In genomic region chr5:17282283-17283120, GRCh38 we compare ENCODE assay signal across 1 cellular context.
TF ChIP-seq lines count a peak whose summit lies in the region.

No MANE protein-coding gene starts in this region.

TF ChIP-seq in GM12878, 131 proteins besides CTCF, POLR2A, EP300 and RAD21 (continued from another document and continues in another):
- TF ChIP-seq RELB (IDR thresholded peaks at IDR 0.05; ENCODE audit: low read depth) (peak; percentile 79), NFIC (IDR thresholded peaks at IDR 0.05; ENCODE audit: low read depth, low read length) (peak; percentile 94), CBX3 (IDR thresholded peaks at IDR 0.05; ENCODE audit: borderline replicate concordance, low read depth) (no peak), CUX1 (IDR thresholded peaks at IDR 0.05; ENCODE audit: insufficient replicate concordance, low read depth, low read length) (no peak), TCF12 (IDR thresholded peaks at IDR 0.05; ENCODE audit: low read depth, low read length) (0 out of 2 replicates have a peak, but pooled peaks have one; percentile 39), CEBPB (IDR thresholded peaks at IDR 0.05; ENCODE audit: borderline replicate concordance in 1 of 2, low read depth in 2 of 2, low read length in 2 of 2) (peak in 1 of 2 experiments; percentile 90; a peak in 2 of 4 replicates), POU2F2 (IDR thresholded peaks at IDR 0.05; ENCODE audit: borderline replicate concordance, low read depth, low read length) (peak; percentile 99), TCF7 (IDR thresholded peaks at IDR 0.05; ENCODE audit: borderline replicate concordance) (peak; percentile 66), RUNX3 (IDR thresholded peaks at IDR 0.05; ENCODE audit: low read length) (peak; percentile 80), WRNIP1 (IDR thresholded peaks at IDR 0.05; ENCODE audit: borderline replicate concordance, low read depth, low read length) (no peak), MXI1 (IDR thresholded peaks at IDR 0.05; ENCODE audit: low read depth, low read length) (no peak), ZNF687 (IDR thresholded peaks at IDR 0.05) (peak; percentile 57; the same call in 1 of the 2 replicates), RAD51 (IDR thresholded peaks at IDR 0.05) (peak; percentile 41), ZNF207 (IDR thresholded peaks at IDR 0.05; ENCODE audit: borderline replicate concordance) (no peak), MTA3 (IDR thresholded peaks at IDR 0.05; ENCODE audit: borderline replicate concordance, low read length) (peak; percentile 82; the same call in 1 of the 2 replicates), SPI1 (IDR thresholded peaks at IDR 0.05; ENCODE audit: borderline replicate concordance, insufficient read depth, low read depth, low read length) (peak; percentile 69; the same call in 1 of the 2 replicates), ZNF384 (IDR thresholded peaks at IDR 0.05; ENCODE audit: borderline replicate concordance, low read depth, low read length) (peak; percentile 33; the same call in 1 of the 2 replicates), SP1 (IDR thresholded peaks at IDR 0.05; ENCODE audit: low read depth, low read length) (peak; percentile 81), IRF4 (IDR thresholded peaks at IDR 0.05; ENCODE audit: low read depth, low read length) (0 out of 2 replicates have a peak, but pooled peaks have one; percentile 46), ZBED1 (IDR thresholded peaks at IDR 0.05; ENCODE audit: borderline replicate concordance) (peak; percentile 94), NKRF (conservative IDR thresholded peaks at IDR 0.05) (no peak), YBX1 (IDR thresholded peaks at IDR 0.05) (peak; percentile 75; the same call in 1 of the 2 replicates), DPF2 (IDR thresholded peaks at IDR 0.05) (0 out of 2 replicates have a peak, but pooled peaks have one; percentile 26), IRF3 (IDR thresholded peaks at IDR 0.05) (no peak), NFXL1 (IDR thresholded peaks at IDR 0.05; ENCODE audit: borderline replicate concordance) (no peak), POLR2AphosphoS5 (IDR thresholded peaks at IDR 0.05; ENCODE audit: low read length) (no peak), FOXM1 (IDR thresholded peaks at IDR 0.05; ENCODE audit: low read depth, low read length) (peak; percentile 89), PBX3 (IDR thresholded peaks at IDR 0.05; ENCODE audit: insufficient replicate concordance, low read depth, low read length) (peak; percentile 16), KDM1A (IDR thresholded peaks at IDR 0.05; ENCODE audit: borderline replicate concordance) (no peak), CBX5 (IDR thresholded peaks at IDR 0.05; ENCODE audit: low read depth) (peak; percentile 88), HDGF (IDR thresholded peaks at IDR 0.05) (peak; percentile 67), SMARCA5 (IDR thresholded peaks at IDR 0.05) (no peak), JUNB (IDR thresholded peaks at IDR 0.05) (peak; percentile 77), SKIL (IDR thresholded peaks at IDR 0.05; ENCODE audit: low read depth, poor library complexity, severe bottlenecking) (peak; percentile 98), E2F4 (IDR thresholded peaks at IDR 0.05; ENCODE audit: low read depth, low read length) (no peak), RBBP5 (conservative IDR thresholded peaks at IDR 0.05) (no peak), EGR1 (IDR thresholded peaks at IDR 0.05; ENCODE audit: borderline replicate concordance in 1 of 2, low read depth in 2 of 2, low read length in 2 of 2) (peak in 1 of 2 experiments; percentile 92; a peak in 2 of 3 replicates), MTA2 (IDR thresholded peaks at IDR 0.05; ENCODE audit: low read depth) (peak; percentile 74), CHD2 (IDR thresholded peaks at IDR 0.05; ENCODE audit: borderline replicate concordance, low read depth, low read length) (no peak), MEF2B (IDR thresholded peaks at IDR 0.05; ENCODE audit: partially characterized antibody, poor library complexity, severe bottlenecking) (peak; percentile 95), IKZF1 (conservative IDR thresholded peaks at IDR 0.05) (peak; percentile 80), SUZ12 (IDR thresholded peaks at IDR 0.05; ENCODE audit: unreplicated experiment) (no peak), CREM (IDR thresholded peaks at IDR 0.05; ENCODE audit: low read depth) (peak; percentile 81), GABPA (IDR thresholded peaks at IDR 0.05; ENCODE audit: low read depth) (peak; percentile 40; the same call in 1 of the 2 replicates), CREB1 (IDR thresholded peaks at IDR 0.05; ENCODE audit: low read depth) (peak; percentile 33; the same call in 1 of the 2 replicates), ASH2L (IDR thresholded peaks at IDR 0.05; ENCODE audit: borderline replicate concordance, low read depth) (0 out of 2 replicates have a peak, but pooled peaks have one; percentile 49)
